Comparison of ENCODE assay signal across 8 cellular contexts in genomic region chr12:32755051-32755653, GRCh38. TPM values are rescaled to one million over a fixed set of nuclear protein-coding genes. Genes with fewer than 3 reads are reported as not detected.
DNase-seq lines count a peak whose midpoint lies in the region; ATAC-seq and FAIRE-seq lines count a peak whose summit lies in the region.

No MANE protein-coding gene starts in this region.

- peak overlapping the region; percentile 91 to 98 (median 95) for H3K9ac ChIP-seq in BLaER1 treated with 17β-estradiol and CSF1 and Interleukin-3, amounts not matched to agents 10 nM and 100 nM
- H3K9ac ChIP-seq in mesendoderm (ENCODE audit: low read length): peak overlapping the region; percentile 87

- H3K4me1 ChIP-seq in BLaER1 treated with 17β-estradiol and CSF1 and Interleukin-3, amounts not matched to agents 10 nM and 100 nM: peaks cover 13 to 23% (median 18%) of the 10 kb centered on the region in 10 experiments
- peaks cover 4% of the 10 kb centered on the region for H3K4me1 ChIP-seq in mesendoderm (ENCODE audit: control insufficient read depth, low read depth, low read length)

- CTCF ChIA-PET in activated CD8-positive, alpha-beta T cell treated with anti-CD3 and anti-CD28 coated beads, Interleukin-2, amount 10 ng/mL, durations not matched to agents 7 days and 5 days (lab: Charles Lee): interaction anchor here (0.5 to 5.2 kb wide), 55 partner anchors 9 to 1434 kb away, joined by 3 to 103 read pairs (median 5); partner anchors contain the start of gene ALG10

- peak; percentile 49 for FAIRE-seq in GM19239 (lab: Jason Lieb, UNC)

- peak overlapping the region; percentile 74 to 99 (median 90) for H3K4me3 ChIP-seq in BLaER1 treated with 17β-estradiol and CSF1 and Interleukin-3, amounts not matched to agents 10 nM and 100 nM
- peak overlapping the region; percentile 74 for H3K4me3 ChIP-seq in mesendoderm (ENCODE audit: low read length)

- H2BK5ac ChIP-seq in mesendoderm (ENCODE audit: low read length): peak overlapping the region; percentile 12

- no peak overlapping the region for H3K23ac ChIP-seq in mesendoderm (ENCODE audit: low read length)

- H3K4ac ChIP-seq in mesendoderm (ENCODE audit: low read depth, low read length): no peak overlapping the region

- DNase-seq in GM19239 (ENCODE audit: insufficient read length, low spot score): peak; percentile 39
- peak; percentile 95 for DNase-seq in NCI-H748 (lab: John Stamatoyannopoulos, UW; ENCODE audit: unreplicated experiment)
- DNase-seq in activated CD8-positive, alpha-beta T cell treated with anti-CD3 and anti-CD28 coated beads, Interleukin-2, amount 10 ng/mL, durations not matched to agents 7 days and 5 days: peak; percentile 76
- peak; percentile 54 to 67 (median 59) for DNase-seq in effector memory CD8-positive, alpha-beta T cell
- peak; percentile 92 for DNase-seq in mesendoderm
- peak; percentile 34 for DNase-seq in stimulated activated CD8-positive, alpha-beta memory T cell treated with anti-CD3 and anti-CD28 coated beads, Interleukin-15, amount 100 ng/mL, for 24 hours (ENCODE audit: low read depth)

- H3K9me3 Mint-ChIP-seq in activated CD8-positive, alpha-beta T cell treated with anti-CD3 and anti-CD28 coated beads, Interleukin-2, amount 10 ng/mL, durations not matched to agents 7 days and 5 days (ENCODE audit: insufficient read depth): no peaks in the 10 kb centered on the region
- no peaks in the 10 kb centered on the region for H3K9me3 Mint-ChIP-seq in effector memory CD8-positive, alpha-beta T cell

- H3K36me3 Mint-ChIP-seq in activated CD8-positive, alpha-beta T cell treated with anti-CD3 and anti-CD28 coated beads, Interleukin-2, amount 10 ng/mL, durations not matched to agents 7 days and 5 days (ENCODE audit: low read depth): peaks cover 28% of the 10 kb centered on the region
- H3K36me3 Mint-ChIP-seq in effector memory CD8-positive, alpha-beta T cell (ENCODE audit: insufficient read depth): peaks cover 49% of the 10 kb centered on the region

- no peaks in the 10 kb centered on the region for H3K9me3 ChIP-seq in BLaER1 treated with 17β-estradiol and CSF1 and Interleukin-3, amounts not matched to agents 10 nM and 100 nM (replicated peaks in 1 of 11)

- ATAC-seq in HG03442 (IDR thresholded peaks at IDR 0.05; ENCODE audit: unreplicated experiment): peak; percentile 75
- ATAC-seq in activated CD8-positive, alpha-beta T cell treated with anti-CD3 and anti-CD28 coated beads, Interleukin-2, amount 10 ng/mL, durations not matched to agents 7 days and 5 days: peak; percentile 77
- peak; percentile 70 for ATAC-seq in effector memory CD8-positive, alpha-beta T cell (replicated peaks)

- peak overlapping the region; percentile 76 to 96 (median 92) for H3K4me2 ChIP-seq in BLaER1 treated with 17β-estradiol and CSF1 and Interleukin-3, amounts not matched to agents 10 nM and 100 nM
- H3K4me2 ChIP-seq in mesendoderm (ENCODE audit: low read length): peak overlapping the region; percentile 57

- H3K27me3 Mint-ChIP-seq in activated CD8-positive, alpha-beta T cell treated with anti-CD3 and anti-CD28 coated beads, Interleukin-2, amount 10 ng/mL, durations not matched to agents 7 days and 5 days (ENCODE audit: low read depth): no peaks in the 10 kb centered on the region
- no peaks in the 10 kb centered on the region for H3K27me3 Mint-ChIP-seq in effector memory CD8-positive, alpha-beta T cell

- H3K79me1 ChIP-seq in mesendoderm (ENCODE audit: low read length): peaks cover 10% of the 10 kb centered on the region

- no peak overlapping the region for H2AK5ac ChIP-seq in mesendoderm (ENCODE audit: low read length)

- H2BK120ac ChIP-seq in mesendoderm (ENCODE audit: low read depth, low read length): no peak overlapping the region

- H3K36me3 ChIP-seq in BLaER1 treated with 17β-estradiol and CSF1 and Interleukin-3, amounts not matched to agents 10 nM and 100 nM: peaks cover 30 to 40% (median 39%) of the 10 kb centered on the region in 11 experiments
- H3K36me3 ChIP-seq in mesendoderm (ENCODE audit: control insufficient read depth, insufficient read depth, low read length): peaks cover 2% of the 10 kb centered on the region

- no peak overlapping the region for H2BK15ac ChIP-seq in mesendoderm (replicated peaks; ENCODE audit: low read depth)

- no CpG with 5 or more reads among the region's 40 CpGs for WGBS in mesendoderm (ENCODE audit: extremely low coverage, insufficient coverage, low lambda C conversion rate)

- peaks cover 16% of the 10 kb centered on the region for H3K79me2 ChIP-seq in mesendoderm (ENCODE audit: control insufficient read depth, insufficient read depth, low read length)

- peak overlapping the region; percentile 94 for H3K56ac ChIP-seq in mesendoderm (ENCODE audit: low read length)

- H3K4me1 Mint-ChIP-seq in activated CD8-positive, alpha-beta T cell treated with anti-CD3 and anti-CD28 coated beads, Interleukin-2, amount 10 ng/mL, durations not matched to agents 7 days and 5 days (ENCODE audit: low read depth): peaks cover 20% of the 10 kb centered on the region
- H3K4me1 Mint-ChIP-seq in effector memory CD8-positive, alpha-beta T cell (ENCODE audit: low read depth in 2 of 2): peaks cover 9 to 10% of the 10 kb centered on the region in 2 donors

- H4K8ac ChIP-seq in mesendoderm (ENCODE audit: low read depth, low read length): peak overlapping the region; percentile 93

- peak overlapping the region; percentile 11 for H3K18ac ChIP-seq in mesendoderm (ENCODE audit: low read length)

- peak overlapping the region; percentile 78 for H3K27ac Mint-ChIP-seq in activated CD8-positive, alpha-beta T cell treated with anti-CD3 and anti-CD28 coated beads, Interleukin-2, amount 10 ng/mL, durations not matched to agents 7 days and 5 days
- peak overlapping the region; percentile 90 to 91 for H3K27ac Mint-ChIP-seq in effector memory CD8-positive, alpha-beta T cell

- peak overlapping the region; percentile 17 for H4K5ac ChIP-seq in mesendoderm (ENCODE audit: low read length)

- POLR2A ChIA-PET in activated CD8-positive, alpha-beta T cell treated with anti-CD3 and anti-CD28 coated beads, Interleukin-2, amount 10 ng/mL, durations not matched to agents 7 days and 5 days (lab: Charles Lee): interaction anchor here (0.5 to 2.1 kb wide), 8 partner anchors 15 to 1267 kb away, joined by 3 to 11 read pairs (median 4); partner anchors contain the start of genes ALG10 and DNM1L

- peaks cover 0 to 39% (median 19%) of the 10 kb centered on the region in 11 experiments; a peak in 16 of 22 replicates for H4K20me1 ChIP-seq in BLaER1 treated with 17β-estradiol and CSF1 and Interleukin-3, amounts not matched to agents 10 nM and 100 nM

- H3K27me3 ChIP-seq in BLaER1 treated with 17β-estradiol and CSF1 and Interleukin-3, amounts not matched to agents 10 nM and 100 nM: no peaks in the 10 kb centered on the region
- H3K27me3 ChIP-seq in mesendoderm (ENCODE audit: insufficient read depth, low read length, poor library complexity): no peaks in the 10 kb centered on the region

- H3K4me3 Mint-ChIP-seq in activated CD8-positive, alpha-beta T cell treated with anti-CD3 and anti-CD28 coated beads, Interleukin-2, amount 10 ng/mL, durations not matched to agents 7 days and 5 days: peak overlapping the region; percentile 93
- H3K4me3 Mint-ChIP-seq in effector memory CD8-positive, alpha-beta T cell: peak overlapping the region; percentile 81 to 89

- peak overlapping the region; percentile 86 to 98 (median 95) for H3K27ac ChIP-seq in BLaER1 treated with 17β-estradiol and CSF1 and Interleukin-3, amounts not matched to agents 10 nM and 100 nM
- peak overlapping the region; percentile 8 for H3K27ac ChIP-seq in mesendoderm (ENCODE audit: low read depth, low read length)

RNA-seq across cellular contexts. Expression of gene YARS2, which starts 0.5 kb away (rescaled TPM):
- 10 to 100 TPM; 19.4 to 20.2 TPM for total RNA-seq in activated CD8-positive, alpha-beta T cell treated with anti-CD3 and anti-CD28 coated beads, Interleukin-2, amount 10 ng/mL, durations not matched to agents 7 days and 5 days
- polyA plus RNA-seq in mesendoderm (2013, experiment 1 of 2): 34.5 TPM
- 35.5 TPM for polyA plus RNA-seq in mesendoderm (2013, experiment 2 of 2)

Comparison
In these comparisons a context has a peak if more than half of its experiments do, and no peak if none do; other contexts are left out.
1. Peak in every context shown above with its lines: DNase-seq, ATAC-seq, H3K4me3 ChIP-seq and H3K27ac ChIP-seq.
2. DNase-seq: peak in every context shown above with its lines; median percentile 95 in NCI-H748; 92 in mesendoderm; 76 in activated CD8-positive, alpha-beta T cell treated with anti-CD3 and anti-CD28 coated beads, Interleukin-2, amount 10 ng/mL, durations not matched to agents 7 days and 5 days; 59 in effector memory CD8-positive, alpha-beta T cell; 39 in GM19239; 34 in stimulated activated CD8-positive, alpha-beta memory T cell treated with anti-CD3 and anti-CD28 coated beads, Interleukin-15, amount 100 ng/mL, for 24 hours.